Comparison of ENCODE assay signal across 11 cellular contexts in genomic region chr21:25298512-25299491, GRCh38.
A peak's percentile ranks its signal among the peaks of the same experiment; 100 is the strongest.
DNase-seq lines count a peak whose midpoint lies in the region; ATAC-seq and TF ChIP-seq lines count a peak whose summit lies in the region.
"Had no signal": no experiment of that assay in that cellular context is flagged by ENCODE, and none has a peak within 500 bp of the region (broad histone marks: within the 10 kb centered on the region; RNA-seq: fewer than 3 reads in every experiment).

No MANE protein-coding gene starts in this region.

- ATAC-seq in GM18505 (IDR thresholded peaks at IDR 0.05; ENCODE audit: unreplicated experiment), result peak; percentile 90
- ATAC-seq in GM21526 (IDR thresholded peaks at IDR 0.05; ENCODE audit: low FRiP score, unreplicated experiment), result peak; percentile 92
- peak; percentile 95 for ATAC-seq in HG03432 (IDR thresholded peaks at IDR 0.05; ENCODE audit: unreplicated experiment)
- no peak for ATAC-seq in heart right ventricle

- H3K4me1 Mint-ChIP-seq in activated CD4-positive, alpha-beta memory T cell treated with anti-CD3 and anti-CD28 coated beads for 36 hours (ENCODE audit: low read depth), result no peaks in the 10 kb centered on the region

- no peak for TF ChIP-seq EP300 in ovary (IDR thresholded peaks at IDR 0.05)

- TF ChIP-seq POLR2A in GM18505 (IDR thresholded peaks at IDR 0.05; ENCODE audit: borderline replicate concordance, extremely low read depth, insufficient read depth, insufficient read length) (no peak), erythroblast (IDR thresholded peaks at IDR 0.05; ENCODE audit: low read length) (no peak), ovary (IDR thresholded peaks at IDR 0.05) (no peak)

- no peak overlapping the region for H3K4me3 ChIP-seq in ovary
- no peak overlapping the region for H3K4me3 ChIP-seq in heart right ventricle

- no peaks in the 10 kb centered on the region for H3K9me3 ChIP-seq in ovary
- H3K9me3 ChIP-seq in heart right ventricle, result peaks cover 0 to 4% (median 0%) of the 10 kb centered on the region in 11 donors

- H3K9me3 Mint-ChIP-seq in activated CD4-positive, alpha-beta memory T cell treated with anti-CD3 and anti-CD28 coated beads for 36 hours, result no peaks in the 10 kb centered on the region

- H3K36me3 ChIP-seq in ovary (no peaks in the 10 kb centered on the region), heart right ventricle (no peaks in the 10 kb centered on the region)

- WGBS in ovary, 3 donors, result 91 to 93% (median 93%) methylated on average over 2 of the region's 2 CpGs
- 81 to 83% methylated on average over 2 of the region's 2 CpGs for WGBS in heart right ventricle, 2 donors

- no peak for TF ChIP-seq CTCF in ovary (IDR thresholded peaks at IDR 0.05)
- TF ChIP-seq CTCF in heart right ventricle (IDR thresholded peaks at IDR 0.05), result no peak

- H3K4me1 ChIP-seq in ovary (ENCODE audit: insufficient read depth) (no peaks in the 10 kb centered on the region), heart right ventricle (no peaks in the 10 kb centered on the region)

- H3K27ac ChIP-seq in ovary (no peak overlapping the region), heart right ventricle (no peak overlapping the region)

- intact Hi-C loops in activated CD4-positive, alpha-beta memory T cell treated with anti-CD3 and anti-CD28 coated beads for 36 hours (cut with micrococcal nuclease), result no loop called here
- intact Hi-C loops in ovary (cut with DNase I) (no loop called here), heart right ventricle (cut with DNase I) (no loop called here)

- DNase-seq in astrocyte of the hippocampus (ENCODE audit: low read depth, low spot score) (peak; percentile 46), erythroblast (lab: John Stamatoyannopoulos, UW) (no peak), ovary (no peak), heart right ventricle (no peak)
- DNase-seq in activated CD4-positive, alpha-beta memory T cell treated with anti-CD3 and anti-CD28 coated beads for 36 hours, result no peak
- DNase-seq: KG1, SW 1271 had no signal

- H3K27me3 Mint-ChIP-seq in activated CD4-positive, alpha-beta memory T cell treated with anti-CD3 and anti-CD28 coated beads for 36 hours, result peaks cover 2% of the 10 kb centered on the region
- H3K27me3 Mint-ChIP-seq: progenitor cell of endocrine pancreas had no signal

- POLR2A ChIA-PET in activated CD4-positive, alpha-beta memory T cell treated with anti-CD3 and anti-CD28 coated beads for 36 hours (lab: Charles Lee), result no interaction called here

- H3K27ac Mint-ChIP-seq in activated CD4-positive, alpha-beta memory T cell treated with anti-CD3 and anti-CD28 coated beads for 36 hours, result no peak overlapping the region
- H3K27ac Mint-ChIP-seq: progenitor cell of endocrine pancreas had no signal

- no peaks in the 10 kb centered on the region for H3K27me3 ChIP-seq in ovary
- no peaks in the 10 kb centered on the region for H3K27me3 ChIP-seq in heart right ventricle

- H3K4me3 Mint-ChIP-seq in activated CD4-positive, alpha-beta memory T cell treated with anti-CD3 and anti-CD28 coated beads for 36 hours, result no peak overlapping the region

- CTCF ChIA-PET in activated CD4-positive, alpha-beta memory T cell treated with anti-CD3 and anti-CD28 coated beads for 36 hours (lab: Charles Lee), result no interaction called here

- no peaks in the 10 kb centered on the region for H3K36me3 Mint-ChIP-seq in activated CD4-positive, alpha-beta memory T cell treated with anti-CD3 and anti-CD28 coated beads for 36 hours

Comparison
In these comparisons a context has a peak if more than half of its experiments do, and no peak if none do; other contexts are left out.
1. ATAC-seq: peak in GM18505 (single experiment), GM21526 (single experiment) and HG03432 (single experiment); none in heart right ventricle (0 of 8).